In the genomic region with DNA sequence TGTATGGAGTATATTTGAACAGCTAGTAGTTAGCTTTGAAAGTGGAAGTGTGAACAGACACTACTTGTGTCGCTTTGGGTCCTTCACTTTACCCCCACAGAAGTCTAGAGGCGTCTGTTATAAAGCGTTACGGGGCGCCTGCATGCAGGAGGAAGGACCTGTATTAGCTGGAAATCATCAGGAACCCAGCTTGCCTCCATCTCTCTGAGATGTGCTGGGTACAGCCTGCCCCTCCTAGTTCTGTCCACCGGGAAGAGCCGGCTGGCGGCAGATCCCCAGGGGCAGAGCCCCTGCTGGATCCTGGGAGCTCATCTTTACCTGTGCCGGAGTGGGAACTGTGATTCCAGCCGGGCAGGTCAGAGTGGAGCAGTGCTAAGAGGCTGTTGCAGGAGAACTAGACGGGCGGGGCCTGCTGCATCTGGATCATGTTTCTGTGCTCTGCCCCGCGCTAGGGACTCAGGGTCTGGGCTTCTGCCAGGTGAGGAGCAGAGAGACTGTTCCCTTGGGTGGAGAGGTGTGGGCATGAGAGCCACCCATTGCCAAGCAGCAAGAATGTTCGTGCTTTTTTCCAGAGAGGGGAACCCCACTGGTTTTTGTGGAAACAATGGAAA, we compare ENCODE assay signal across 1 cellular context.
TF ChIP-seq lines count a peak whose summit lies in the region.

No MANE protein-coding gene starts in this region.

TF ChIP-seq in HepG2, 621 proteins besides CTCF, POLR2A, EP300 and RAD21:
- TF ChIP-seq PHF5A (CRISPR knock-in tag; IDR thresholded peaks at IDR 0.05; ENCODE audit: low read depth, unreplicated experiment) (no peak), ZNF446 (CRISPR knock-in tag; IDR thresholded peaks at IDR 0.05) (no peak), NBN (conservative IDR thresholded peaks at IDR 0.05) (no peak)
- TF ChIP-seq, protein P1, sequence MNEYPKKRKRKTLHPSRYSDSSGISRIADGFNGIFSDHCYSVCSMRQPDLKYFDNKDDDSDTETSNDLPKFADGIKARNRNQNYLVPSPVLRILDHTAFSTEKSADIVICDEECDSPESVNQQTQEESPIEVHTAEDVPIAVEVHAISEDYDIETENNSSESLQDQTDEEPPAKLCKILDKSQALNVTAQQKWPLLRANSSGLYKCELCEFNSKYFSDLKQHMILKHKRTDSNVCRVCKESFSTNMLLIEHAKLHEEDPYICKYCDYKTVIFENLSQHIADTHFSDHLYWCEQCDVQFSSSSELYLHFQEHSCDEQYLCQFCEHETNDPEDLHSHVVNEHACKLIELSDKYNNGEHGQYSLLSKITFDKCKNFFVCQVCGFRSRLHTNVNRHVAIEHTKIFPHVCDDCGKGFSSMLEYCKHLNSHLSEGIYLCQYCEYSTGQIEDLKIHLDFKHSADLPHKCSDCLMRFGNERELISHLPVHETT (CRISPR knock-in tag; conservative IDR thresholded peaks at IDR 0.05) = no peak
